8 cellular contexts compared by ENCODE assay signal in the genomic region with DNA sequence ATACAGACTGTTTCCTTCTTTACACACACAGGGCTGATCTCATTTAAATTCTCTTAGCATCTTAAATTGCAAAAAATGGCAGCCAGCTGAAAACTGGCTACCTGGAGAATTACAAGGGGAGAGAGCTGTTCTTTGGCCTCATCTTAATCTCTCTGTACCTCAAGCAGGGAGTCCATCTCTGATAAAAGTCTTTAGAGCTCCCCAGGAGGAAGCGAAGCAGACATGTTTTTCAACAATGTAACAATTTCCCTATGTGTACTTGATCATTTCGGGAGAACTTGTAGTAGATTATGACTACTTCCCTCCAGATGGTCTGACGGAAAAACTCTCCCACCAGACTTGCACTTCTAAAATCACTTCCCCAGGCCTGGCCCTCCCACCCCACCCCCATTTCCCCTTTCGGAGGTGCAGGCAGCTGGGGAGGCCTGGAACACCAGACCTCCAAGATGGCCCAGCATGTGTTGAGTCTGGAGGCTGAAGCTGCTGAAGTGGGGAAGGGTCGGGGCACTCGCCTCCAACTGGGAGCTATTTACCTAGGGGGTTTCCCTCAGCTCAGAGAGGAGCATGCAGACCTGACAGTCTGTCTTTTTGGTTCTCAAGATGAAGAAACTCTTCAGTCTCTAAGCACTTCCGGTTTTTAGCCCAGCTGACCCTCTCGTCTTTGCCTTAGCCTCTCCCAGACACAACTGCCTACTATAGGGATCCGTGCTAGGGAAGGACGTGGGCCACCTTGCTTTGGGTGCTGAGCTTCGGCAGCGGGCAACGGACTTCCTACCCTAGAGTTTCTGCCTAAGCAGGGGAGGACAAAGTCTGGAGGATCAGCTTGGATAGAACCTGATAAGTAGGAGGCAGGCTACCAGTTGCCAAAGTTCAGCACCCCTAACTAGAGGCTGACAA.
DNase-seq lines count a peak whose midpoint lies in the region; ATAC-seq, FAIRE-seq and TF ChIP-seq lines count a peak whose summit lies in the region.

No MANE protein-coding gene starts in this region.

- H3K9ac ChIP-seq in MM.1S (ENCODE audit: low read length) (peak overlapping the region; percentile 65), GM12878 (ENCODE audit: control insufficient read depth, insufficient read depth, low read length) (no peak overlapping the region)

- H3K4me1 Mint-ChIP-seq in nephron progenitor cell, result peaks cover 66% of the 10 kb centered on the region

- no peak for TF ChIP-seq POLR2A in GM12878 (IDR thresholded peaks at IDR 0.05; ENCODE audit: low read depth, low read length)

- no peak for ATAC-seq in GM12878
- ATAC-seq in GM19023 (IDR thresholded peaks at IDR 0.05; ENCODE audit: unreplicated experiment), result no peak

- H3K9me3 Mint-ChIP-seq in nephron progenitor cell, result peaks cover 10% of the 10 kb centered on the region

- H3K27me3 Mint-ChIP-seq in nephron progenitor cell (ENCODE audit: low read depth, poor library complexity), result no peaks in the 10 kb centered on the region

- POLR2A ChIA-PET in GM12878 (lab: Charles Lee), result interaction anchor here (0.6 kb wide), 1 partner anchor 1121 kb away, joined by 4 read pairs; no protein-coding TSS in a partner anchor

- TF ChIP-seq CTCF in MM.1S (IDR thresholded peaks at IDR 0.05; ENCODE audit: low read length), result no peak
- no peak for TF ChIP-seq CTCF in GM12878 (IDR thresholded peaks at IDR 0.05 in 2 of 3, conservative IDR thresholded peaks at IDR 0.05 in 1 of 3; ENCODE audit: control insufficient read depth in 2 of 3, extremely low read depth in 1 of 3, insufficient read depth in 1 of 3, low read depth in 3 of 3, low read length in 3 of 3)
- no peak for TF ChIP-seq CTCF in nephron progenitor cell (IDR thresholded peaks at IDR 0.05)

- BruUV-seq in GM12878 (replicated peaks; lab: Mats Ljungman, UMichigan), result no TSS peak

- peak overlapping the region; percentile 22 for H3K4me3 Mint-ChIP-seq in nephron progenitor cell

- TF ChIP-seq RAD21 in GM12878 (IDR thresholded peaks at IDR 0.05; ENCODE audit: insufficient read depth, low read depth, low read length), result no peak

- in situ Hi-C loops in GM12878 (cut with MboI), result no loop called here

- H2AFZ ChIP-seq in MM.1S (ENCODE audit: low read length) (peak overlapping the region; percentile 64), GM12878 (ENCODE audit: control insufficient read depth, low read depth, low read length) (peak overlapping the region; percentile 62)

- 43% methylated on average over 13 of the region's 13 CpGs for WGBS in GM12878 (ENCODE audit: insufficient coverage, insufficient replicate concordance, low lambda C conversion rate, missing lambda C conversion rate)

- H3K79me2 ChIP-seq in MM.1S (ENCODE audit: low read length) (0 out of 2 replicates have a peak, but pooled peaks cover 2% of the 10 kb centered on the region), GM12878 (ENCODE audit: control insufficient read depth, insufficient read depth, low read length) (no peaks in the 10 kb centered on the region)

- intact Hi-C loops in GM12878 (cut with micrococcal nuclease; ENCODE audit: unreplicated experiment), result loop anchor here (2.0 to 5.0 kb wide), 2 partner anchors 18 to 416 kb away; no protein-coding TSS in a partner anchor

- H3K9me3 ChIP-seq in MM.1S (replicated peaks; ENCODE audit: insufficient read depth, low read length), result no peaks in the 10 kb centered on the region
- no peaks in the 10 kb centered on the region for H3K9me3 ChIP-seq in GM12878 (replicated peaks; ENCODE audit: control insufficient read depth, insufficient read depth, low read length)

- FAIRE-seq in GM12878 (lab: Jason Lieb, UNC), result peak; percentile 35
- no peak for FAIRE-seq in frontal cortex (lab: Jason Lieb, UNC)

- peaks cover 44% of the 10 kb centered on the region for H3F3A ChIP-seq in MM.1S (ENCODE audit: insufficient read depth, low read length)

- CTCF ChIA-PET in GM12878 (lab: Yijun Ruan, JAX), result interaction anchor here (0.8 kb wide), 2 partner anchors 167 to 310 kb away, joined by 3 read pairs; no protein-coding TSS in a partner anchor

- H3K4me3 ChIP-seq in MM.1S (ENCODE audit: low read length) (peak overlapping the region; percentile 54), GM12878 (no peak overlapping the region)

- no peaks in the 10 kb centered on the region for H3K27me3 ChIP-seq in MM.1S (replicated peaks; ENCODE audit: insufficient read depth, low read length)
- H3K27me3 ChIP-seq in GM12878 (replicated peaks in 1 of 2; ENCODE audit: control insufficient read depth in 2 of 2, insufficient read depth in 2 of 2, low read length in 1 of 2), result no peaks in the 10 kb centered on the region

- H3K36me3 ChIP-seq in MM.1S (replicated peaks; ENCODE audit: insufficient read depth, low read length) (no peaks in the 10 kb centered on the region), GM12878 (ENCODE audit: control insufficient read depth in 2 of 2, insufficient read depth in 2 of 2, low read length in 1 of 2) (no peaks in the 10 kb centered on the region)

- peaks cover 4% of the 10 kb centered on the region for H3K36me3 Mint-ChIP-seq in nephron progenitor cell (ENCODE audit: low read depth)

- H4K20me1 ChIP-seq in MM.1S (ENCODE audit: insufficient read depth, low read length), result no peaks in the 10 kb centered on the region
- H4K20me1 ChIP-seq in GM12878 (ENCODE audit: control insufficient read depth, insufficient read depth), result no peaks in the 10 kb centered on the region

- no peak for TF ChIP-seq EP300 in GM12878 (IDR thresholded peaks at IDR 0.05; ENCODE audit: borderline replicate concordance in 1 of 2, control insufficient read depth in 1 of 2, low read depth in 2 of 2, low read length in 2 of 2)

- SMC1A ChIA-PET in GM12878 (lab: Charles Lee; ENCODE audit: uncharacterized antibody, unreplicated experiment), result interaction anchor here (0.5 to 3.1 kb wide), 12 partner anchors 11 to 334 kb away, joined by 3 to 15 read pairs (median 4); no protein-coding TSS in a partner anchor

- H3K4me1 ChIP-seq in MM.1S (ENCODE audit: low read length) (peaks cover 48% of the 10 kb centered on the region), GM12878 (ENCODE audit: control insufficient read depth, insufficient read depth, low read length) (peaks cover 33% of the 10 kb centered on the region)

- H3K9me2 ChIP-seq in MM.1S (replicated peaks; ENCODE audit: insufficient read depth, low read length), result no peaks in the 10 kb centered on the region

- H3K27ac Mint-ChIP-seq in nephron progenitor cell, result peak overlapping the region; percentile 99

- H3K27ac ChIP-seq in MM.1S (ENCODE audit: low read length) (peak overlapping the region; percentile 94), GM12878 (ENCODE audit: control insufficient read depth, insufficient read depth) (peak overlapping the region; percentile 81)

- RAD21 ChIA-PET in GM12878 (lab: Charles Lee; ENCODE audit: unreplicated experiment), result interaction anchor here (1.0 to 2.3 kb wide), 7 partner anchors 9 to 310 kb away, joined by 3 to 23 read pairs (median 4); a partner anchor contains a TSS

- H3K4me2 ChIP-seq in MM.1S (ENCODE audit: low read depth, low read length), result peak overlapping the region; percentile 95
- H3K4me2 ChIP-seq in GM12878 (ENCODE audit: control insufficient read depth, insufficient read depth), result peak overlapping the region; percentile 32; the same call in 1 of the 2 replicates

- DNase-seq in C1 segment of cervical spinal cord (lab: John Stamatoyannopoulos, UW), result peak in 8 of 14 donors; percentile 22 to 52 (median 30)
- DNase-seq in MM.1S, result peak; percentile 9
- DNase-seq in GM12878 (ENCODE audit: low read depth, low spot score), result no peak
- DNase-seq in nephron progenitor cell, result no peak
- DNase-seq in D341Med (ENCODE audit: low spot score), result no peak
- no peak for DNase-seq in frontal cortex (ENCODE audit: low spot score in 2 of 2)
- no peak for DNase-seq in AG08396 (ENCODE audit: low spot score)

TF ChIP-seq in GM12878, 131 proteins besides CTCF, POLR2A, EP300 and RAD21:
- 0 out of 2 replicates have a peak, but pooled peaks have one; percentile 10 for TF ChIP-seq CREB1 (IDR thresholded peaks at IDR 0.05; ENCODE audit: low read depth)
- TF ChIP-seq SRF (IDR thresholded peaks at IDR 0.05; ENCODE audit: low read depth in 2 of 2, low read length in 2 of 2), result 0 out of 4 replicates have a peak, but pooled peaks of 1 of the 2 experiments have one; percentile 18
- TF ChIP-seq ZSCAN29 (IDR thresholded peaks at IDR 0.05), result no peak
- no peak for TF ChIP-seq YBX1 (IDR thresholded peaks at IDR 0.05)
- TF ChIP-seq SPI1 (IDR thresholded peaks at IDR 0.05; ENCODE audit: borderline replicate concordance, insufficient read depth, low read depth, low read length), result peak; percentile 74
- TF ChIP-seq, protein P1, sequence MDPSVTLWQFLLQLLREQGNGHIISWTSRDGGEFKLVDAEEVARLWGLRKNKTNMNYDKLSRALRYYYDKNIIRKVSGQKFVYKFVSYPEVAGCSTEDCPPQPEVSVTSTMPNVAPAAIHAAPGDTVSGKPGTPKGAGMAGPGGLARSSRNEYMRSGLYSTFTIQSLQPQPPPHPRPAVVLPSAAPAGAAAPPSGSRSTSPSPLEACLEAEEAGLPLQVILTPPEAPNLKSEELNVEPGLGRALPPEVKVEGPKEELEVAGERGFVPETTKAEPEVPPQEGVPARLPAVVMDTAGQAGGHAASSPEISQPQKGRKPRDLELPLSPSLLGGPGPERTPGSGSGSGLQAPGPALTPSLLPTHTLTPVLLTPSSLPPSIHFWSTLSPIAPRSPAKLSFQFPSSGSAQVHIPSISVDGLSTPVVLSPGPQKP (IDR thresholded peaks at IDR 0.05; ENCODE audit: low read depth, low read length), result peak; percentile 39; the same call in 1 of the 2 replicates

Comparison
In these comparisons a context has a peak if more than half of its experiments do, and no peak if none do; other contexts are left out.
1. DNase-seq: peak in C1 segment of cervical spinal cord (8 of 14) and MM.1S (single experiment); none in GM12878 (single experiment), nephron progenitor cell (single experiment), D341Med (single experiment), frontal cortex (0 of 2) and AG08396 (single experiment).